ENCODE assay signal across 16 cellular contexts in the genomic region with DNA sequence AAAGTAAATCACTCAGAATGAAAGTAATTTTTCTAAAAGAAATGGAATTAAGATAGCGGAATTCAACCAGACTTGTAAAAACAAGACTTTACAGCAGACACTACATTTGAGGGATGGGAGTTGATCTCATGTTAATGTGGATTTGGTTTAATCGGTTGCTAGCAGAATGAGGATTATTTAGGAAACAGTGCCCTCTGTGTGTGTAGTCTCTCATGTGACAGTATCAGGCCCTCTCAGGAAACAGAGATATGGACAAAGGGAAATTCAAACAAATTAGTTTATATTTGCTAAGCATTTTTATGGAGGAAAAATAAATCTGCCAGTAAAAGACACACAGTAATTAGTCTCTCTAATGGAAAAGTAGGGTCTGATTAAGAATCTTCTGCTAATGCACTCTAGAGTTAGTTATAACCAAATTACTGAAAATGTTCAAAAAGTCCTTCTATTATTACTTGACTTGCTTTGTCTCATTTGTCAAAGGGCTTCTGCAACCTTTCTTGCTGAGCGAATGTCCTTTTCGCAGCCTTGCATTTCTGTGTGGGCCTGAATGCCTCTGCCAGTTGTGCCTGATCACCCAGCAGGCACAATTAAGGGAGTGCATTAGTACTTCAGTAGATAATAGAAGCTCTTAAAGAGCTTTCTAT.
DNase-seq lines count a peak whose midpoint lies in the region; ATAC-seq and TF ChIP-seq lines count a peak whose summit lies in the region.
"Had no signal": no experiment of that assay in that cellular context is flagged by ENCODE, and none has a peak within 500 bp of the region (broad histone marks: within the 10 kb centered on the region; RNA-seq: fewer than 3 reads in every experiment).

No MANE protein-coding gene starts in this region.

- TF ChIP-seq CTCF in astrocyte of the cerebellum (IDR thresholded peaks at IDR 0.05; ENCODE audit: low read depth, low read length, missing control alignments): peak; percentile 19

- ATAC-seq in left lobe of liver (peak; percentile 36), GM19328 (IDR thresholded peaks at IDR 0.05; ENCODE audit: unreplicated experiment) (no peak)
- ATAC-seq: psoas muscle had no signal

- in situ Hi-C loops in astrocyte of the cerebellum (cut with HindIII; ENCODE audit: low sequenced_read_pairs): no loop called here

- H3K4me3 ChIP-seq in astrocyte of the cerebellum (ENCODE audit: low read depth, low read length): no peak overlapping the region
- H3K4me3 ChIP-seq: lung, psoas muscle, testis had no signal

- DNase-seq in Ammon's horn (ENCODE audit: low spot score) (peak; percentile 61), NCI-H1930 (lab: John Stamatoyannopoulos, UW) (peak; percentile 32 to 73), astrocyte of the cerebellum (ENCODE audit: low read depth) (no peak), left lobe of liver (ENCODE audit: low spot score) (no peak), iPS-NIHi7 (ENCODE audit: extremely low spot score) (no peak)
- DNase-seq in stimulated activated naive CD4-positive, alpha-beta T cell (lab: John Stamatoyannopoulos, UW): no peak
- no peak for DNase-seq in stimulated activated naive CD4-positive, alpha-beta T cell treated with Interleukin-2 at 50 U/mL for 16 hours (lab: John Stamatoyannopoulos, UW)
- DNase-seq: activated CD4-positive, alpha-beta T cell treated with anti-CD3 and anti-CD28 coated beads for 48 hours; activated naive CD4-positive, alpha-beta T cell; GOT3; KBM-7; NCI-H446; psoas muscle; testis had no signal

Comparison
In these comparisons a context has a peak if more than half of its experiments do, and no peak if none do; other contexts are left out.
1. DNase-seq: peak in Ammon's horn (single experiment) and NCI-H1930 (2 of 2); none in astrocyte of the cerebellum (single experiment), left lobe of liver (single experiment), stimulated activated naive CD4-positive, alpha-beta T cell (0 of 6), iPS-NIHi7 (single experiment) and stimulated activated naive CD4-positive, alpha-beta T cell treated with Interleukin-2 at 50 U/mL for 16 hours (single experiment).